Comparison of ENCODE assay signal across 9 cellular contexts in genomic region chr1:113809651-113810602, GRCh38. TPM values are rescaled to one million over a fixed set of nuclear protein-coding genes. Genes with fewer than 3 reads are reported as not detected.
DNase-seq lines count a peak whose midpoint lies in the region; ATAC-seq and TF ChIP-seq lines count a peak whose summit lies in the region.
"Had no signal": no experiment of that assay in that cellular context is flagged by ENCODE, and none has a peak within 500 bp of the region (broad histone marks: within the 10 kb centered on the region; RNA-seq: fewer than 3 reads in every experiment).

No MANE protein-coding gene starts in this region.

- H2BK5ac ChIP-seq in neuronal stem cell (ENCODE audit: low read length), result no peak overlapping the region

- no peaks in the 10 kb centered on the region for H3K27me3 ChIP-seq in BLaER1 treated with 17β-estradiol and CSF1 and Interleukin-3, amounts not matched to agents 10 nM and 100 nM
- H3K27me3 ChIP-seq in muscle layer of duodenum (ENCODE audit: low read depth, low read length) (no peaks in the 10 kb centered on the region), neuronal stem cell (ENCODE audit: control insufficient read depth in 3 of 3, insufficient read depth in 3 of 3, low read depth in 1 of 3, low read length in 3 of 3) (no peaks in the 10 kb centered on the region)

- peaks cover 17 to 33% (median 23%) of the 10 kb centered on the region in 10 experiments for H3K4me1 ChIP-seq in BLaER1 treated with 17β-estradiol and CSF1 and Interleukin-3, amounts not matched to agents 10 nM and 100 nM
- H3K4me1 ChIP-seq in muscle layer of duodenum (ENCODE audit: control insufficient read depth in 1 of 2, insufficient read depth in 2 of 2, low read length in 2 of 2) (peaks cover 20 to 25% of the 10 kb centered on the region in 2 donors), neuronal stem cell (ENCODE audit: control insufficient read depth in 2 of 2, insufficient read depth in 1 of 2, low read depth in 1 of 2, low read length in 2 of 2) (peaks cover 1 to 4% of the 10 kb centered on the region in 2 donors)

- peak overlapping the region in 6 of 11 experiments; percentile 17 to 93 (median 40); a peak in 6 of 22 replicates for H3K27ac ChIP-seq in BLaER1 treated with 17β-estradiol and CSF1 and Interleukin-3, amounts not matched to agents 10 nM and 100 nM
- H3K27ac ChIP-seq in muscle layer of duodenum (ENCODE audit: low read length), result peak overlapping the region; percentile 65
- no peak overlapping the region for H3K27ac ChIP-seq in neuronal stem cell (replicated peaks; ENCODE audit: low read length)

- H3K9me3 ChIP-seq in BLaER1 treated with 17β-estradiol and CSF1 and Interleukin-3, amounts not matched to agents 10 nM and 100 nM (replicated peaks in 1 of 11), result peaks cover 0 to 39% (median 34%) of the 10 kb centered on the region in 11 experiments; a peak in 18 of 22 replicates
- H3K9me3 ChIP-seq in muscle layer of duodenum (ENCODE audit: control insufficient read depth in 1 of 2, low read length in 2 of 2), result no peaks in the 10 kb centered on the region
- H3K9me3 ChIP-seq in neuronal stem cell (replicated peaks in 1 of 2; ENCODE audit: control insufficient read depth in 2 of 2, insufficient read depth in 1 of 2, low read depth in 1 of 2, low read length in 2 of 2), result peaks cover 0 to 24% of the 10 kb centered on the region in 2 donors

- peak overlapping the region; percentile 95 to 100 (median 97) for H3K4me3 Mint-ChIP-seq in brain

- peak overlapping the region; percentile 92 to 98 (median 95); a peak in 21 of 22 replicates for H3K9ac ChIP-seq in BLaER1 treated with 17β-estradiol and CSF1 and Interleukin-3, amounts not matched to agents 10 nM and 100 nM
- no peak overlapping the region for H3K9ac ChIP-seq in neuronal stem cell (ENCODE audit: low read depth, low read length, poor library complexity)

- no CpG with 5 or more reads among the region's 5 CpGs for WGBS in neuronal stem cell (ENCODE audit: extremely low coverage in 2 of 2, insufficient read length in 2 of 2, insufficient replicate concordance in 1 of 2), 2 donors

- peaks cover 43% of the 10 kb centered on the region for H3K36me3 Mint-ChIP-seq in brain

- ATAC-seq in GM21528 (IDR thresholded peaks at IDR 0.05; ENCODE audit: low FRiP score, unreplicated experiment), result no peak

- TF ChIP-seq CTCF in brain (conservative IDR thresholded peaks at IDR 0.05), result no peak

- H3K14ac ChIP-seq in neuronal stem cell (ENCODE audit: low read length), result no peak overlapping the region

- peaks cover 11% of the 10 kb centered on the region for H3K27me3 Mint-ChIP-seq in brain

- no peak overlapping the region for H2BK15ac ChIP-seq in neuronal stem cell (ENCODE audit: low read length)

- no peak overlapping the region for H4K91ac ChIP-seq in neuronal stem cell (ENCODE audit: low read depth, low read length, poor library complexity)

- peak overlapping the region; percentile 26 to 99 (median 73) for H3K27ac Mint-ChIP-seq in brain

- peak overlapping the region; percentile 78 to 96 (median 88) for H3K4me2 ChIP-seq in BLaER1 treated with 17β-estradiol and CSF1 and Interleukin-3, amounts not matched to agents 10 nM and 100 nM
- no peak overlapping the region for H3K4me2 ChIP-seq in neuronal stem cell (ENCODE audit: insufficient read depth, low read length, poor library complexity, severe bottlenecking)

- no peak overlapping the region for H2AFZ ChIP-seq in neuronal stem cell (ENCODE audit: low read length)

- H3K4me1 Mint-ChIP-seq in brain, result peaks cover 58% of the 10 kb centered on the region

- no peak overlapping the region for H2BK120ac ChIP-seq in neuronal stem cell (ENCODE audit: low read depth, low read length)

- H3K4me3 ChIP-seq in BLaER1 treated with 17β-estradiol and CSF1 and Interleukin-3, amounts not matched to agents 10 nM and 100 nM, result peak overlapping the region; percentile 86 to 99 (median 94)
- H3K4me3 ChIP-seq in muscle layer of duodenum (ENCODE audit: low read depth in 1 of 2, low read length in 2 of 2) (peak overlapping the region; percentile 77 to 97), neuronal stem cell (ENCODE audit: low read length in 2 of 2) (peak overlapping the region in 1 of 2 donors; percentile 100)

- H2BK12ac ChIP-seq in neuronal stem cell (ENCODE audit: low read length), result no peak overlapping the region

- no peak overlapping the region for H4K8ac ChIP-seq in neuronal stem cell (ENCODE audit: low read depth, low read length)

- H3K18ac ChIP-seq in neuronal stem cell (ENCODE audit: low read length), result no peak overlapping the region

- H3K4ac ChIP-seq in neuronal stem cell (ENCODE audit: low read length), result no peak overlapping the region

- H3K9me3 Mint-ChIP-seq in brain, result peaks cover 3 to 32% (median 10%) of the 10 kb centered on the region in 5 experiments

- H3K23ac ChIP-seq in neuronal stem cell (ENCODE audit: low read depth, low read length, poor library complexity), result no peak overlapping the region

- peaks cover 4 to 49% (median 41%) of the 10 kb centered on the region in 11 experiments; a peak in 18 of 22 replicates for H3K36me3 ChIP-seq in BLaER1 treated with 17β-estradiol and CSF1 and Interleukin-3, amounts not matched to agents 10 nM and 100 nM
- H3K36me3 ChIP-seq in muscle layer of duodenum (ENCODE audit: control insufficient read depth in 1 of 2, insufficient read depth in 2 of 2, low read length in 2 of 2) (peaks cover 0 to 4% of the 10 kb centered on the region in 2 donors), neuronal stem cell (replicated peaks in 1 of 2; ENCODE audit: control insufficient read depth in 2 of 2, insufficient read depth in 2 of 2, low read length in 2 of 2) (peaks cover 0 to 25% of the 10 kb centered on the region in 2 donors)

- DNase-seq in HuH-7.5 (ENCODE audit: low spot score) (peak; percentile 16), neuronal stem cell (ENCODE audit: low spot score) (no peak), NCI-H1694 treated with DMSO at 0.1 percent for 48 hours (lab: John Stamatoyannopoulos, UW) (no peak)
- DNase-seq in NK-92 treated with Interleukin-12 subunit alpha and Interleukin-12 subunit beta, amount 100 ng/mL, for 24 hours (lab: John Stamatoyannopoulos, UW), result no peak
- DNase-seq: head of caudate nucleus had no signal

- no peak overlapping the region for H2AK5ac ChIP-seq in neuronal stem cell (ENCODE audit: low read depth, low read length)

- peaks cover 6% of the 10 kb centered on the region for H3K79me1 ChIP-seq in neuronal stem cell (ENCODE audit: low read depth, low read length)

- H4K20me1 ChIP-seq in BLaER1 treated with 17β-estradiol and CSF1 and Interleukin-3, amounts not matched to agents 10 nM and 100 nM, result peaks cover 0 to 64% (median 34%) of the 10 kb centered on the region in 11 experiments; a peak in 15 of 22 replicates

RNA-seq across cellular contexts. Expression of gene RSBN1, which starts 2.3 kb away (rescaled TPM):
- polyA plus RNA-seq in brain (ENCODE audit: insufficient read depth, low read depth, low replicate concordance), result 10.2 TPM
- 16.0 TPM for polyA plus RNA-seq in neuronal stem cell (2013, experiment 1 of 2)
- polyA plus RNA-seq in neuronal stem cell (2013, experiment 2 of 2), result 17.4 TPM

RNA-seq across cellular contexts. Expression of gene PHTF1, which starts 50.6 kb away (rescaled TPM):
- polyA plus RNA-seq in brain (ENCODE audit: insufficient read depth, low read depth, low replicate concordance), result 9.5 TPM
- 35.9 TPM for polyA plus RNA-seq in neuronal stem cell (2013, experiment 1 of 2)
- 36.6 TPM for polyA plus RNA-seq in neuronal stem cell (2013, experiment 2 of 2)
